1 cellular context compared by ENCODE assay signal in the genomic region with DNA sequence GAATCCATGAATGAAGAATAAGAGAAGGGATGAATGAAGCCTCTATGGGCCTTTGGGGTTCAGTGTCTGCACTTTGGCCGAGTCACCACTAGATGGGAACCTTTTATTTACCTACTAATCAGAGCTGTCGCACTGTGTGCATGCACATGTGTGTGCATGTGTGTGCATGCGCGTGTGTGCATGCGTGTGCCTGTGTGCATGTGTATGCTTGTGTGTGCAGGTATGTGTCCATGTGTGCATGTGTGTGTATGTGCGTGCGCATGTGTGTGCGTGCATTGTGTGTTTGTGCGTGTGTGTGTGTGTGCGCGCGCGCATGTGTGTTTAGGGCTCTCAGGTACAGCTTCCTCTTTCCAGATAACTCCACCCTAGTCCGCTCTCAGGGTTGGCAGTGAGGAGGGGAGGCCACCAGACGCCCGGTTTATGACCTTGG.
TF ChIP-seq lines count a peak whose summit lies in the region.

No MANE protein-coding gene starts in this region.

TF ChIP-seq in HepG2, 621 proteins besides CTCF, POLR2A, EP300 and RAD21:
- TF ChIP-seq ZFP36L2 (CRISPR knock-in tag; IDR thresholded peaks at IDR 0.05) = no peak
- TF ChIP-seq ZNF558 (CRISPR knock-in tag; IDR thresholded peaks at IDR 0.05; ENCODE audit: borderline replicate concordance) = no peak
- TF ChIP-seq SOX6 (IDR thresholded peaks at IDR 0.05) = no peak
- TF ChIP-seq SOX6 (CRISPR knock-in tag; IDR thresholded peaks at IDR 0.05) = no peak
- TF ChIP-seq PAF1 (CRISPR knock-in tag; IDR thresholded peaks at IDR 0.05) = no peak
- TF ChIP-seq FOXA1 (IDR thresholded peaks at IDR 0.05) = no peak
- peak; percentile 57 for TF ChIP-seq FOXA1 (CRISPR knock-in tag; IDR thresholded peaks at IDR 0.05)
- peak; percentile 44; the same call in 1 of the 2 replicates for TF ChIP-seq STAG1 (CRISPR knock-in tag; IDR thresholded peaks at IDR 0.05)
- TF ChIP-seq ZNF737 (CRISPR knock-in tag; IDR thresholded peaks at IDR 0.05; ENCODE audit: borderline replicate concordance) = no peak
- TF ChIP-seq MNT (IDR thresholded peaks at IDR 0.05) = peak; percentile 82
- TF ChIP-seq SP4 (CRISPR knock-in tag; IDR thresholded peaks at IDR 0.05) = no peak
- TF ChIP-seq PBX3 (CRISPR knock-in tag; IDR thresholded peaks at IDR 0.05; ENCODE audit: borderline replicate concordance) = no peak
- TF ChIP-seq ERF (CRISPR knock-in tag; IDR thresholded peaks at IDR 0.05) = no peak
- TF ChIP-seq FOXO1 (CRISPR knock-in tag; IDR thresholded peaks at IDR 0.05) = no peak
- TF ChIP-seq POLR2G (IDR thresholded peaks at IDR 0.05; ENCODE audit: low read depth, low read length) = no peak
- TF ChIP-seq, protein P1, sequence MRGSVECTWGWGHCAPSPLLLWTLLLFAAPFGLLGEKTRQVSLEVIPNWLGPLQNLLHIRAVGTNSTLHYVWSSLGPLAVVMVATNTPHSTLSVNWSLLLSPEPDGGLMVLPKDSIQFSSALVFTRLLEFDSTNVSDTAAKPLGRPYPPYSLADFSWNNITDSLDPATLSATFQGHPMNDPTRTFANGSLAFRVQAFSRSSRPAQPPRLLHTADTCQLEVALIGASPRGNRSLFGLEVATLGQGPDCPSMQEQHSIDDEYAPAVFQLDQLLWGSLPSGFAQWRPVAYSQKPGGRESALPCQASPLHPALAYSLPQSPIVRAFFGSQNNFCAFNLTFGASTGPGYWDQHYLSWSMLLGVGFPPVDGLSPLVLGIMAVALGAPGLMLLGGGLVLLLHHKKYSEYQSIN (CRISPR knock-in tag; IDR thresholded peaks at IDR 0.05; ENCODE audit: borderline replicate concordance) = no peak
- no peak for TF ChIP-seq ZNF329 (CRISPR knock-in tag; IDR thresholded peaks at IDR 0.05; ENCODE audit: low read depth)
- no peak for TF ChIP-seq U2AF2 (IDR thresholded peaks at IDR 0.05; ENCODE audit: low read depth, low read length)
- no peak for TF ChIP-seq NKX3-1 (CRISPR knock-in tag; IDR thresholded peaks at IDR 0.05)
